In genomic region chr18:48888681-48889080, GRCh38 we compare ENCODE assay signal across 19 cellular contexts.
DNase-seq lines count a peak whose midpoint lies in the region; ATAC-seq and TF ChIP-seq lines count a peak whose summit lies in the region.
"Had no signal": no experiment of that assay in that cellular context is flagged by ENCODE, and none has a peak within 500 bp of the region (broad histone marks: within the 10 kb centered on the region; RNA-seq: fewer than 3 reads in every experiment).

No MANE protein-coding gene starts in this region.

- H3K79me2 ChIP-seq in neural progenitor cell (ENCODE audit: low read depth): no peaks in the 10 kb centered on the region

- H3K9me3 ChIP-seq in cardiac muscle cell (ENCODE audit: low read depth) (no peaks in the 10 kb centered on the region), right cardiac atrium (ENCODE audit: control insufficient read depth, low read length) (no peaks in the 10 kb centered on the region), neural progenitor cell (ENCODE audit: low read depth) (no peaks in the 10 kb centered on the region), tibial artery (no peaks in the 10 kb centered on the region)
- H3K9me3 ChIP-seq: BLaER1 treated with 17β-estradiol and CSF1 and Interleukin-3, amounts not matched to agents 10 nM and 100 nM had no signal

- H3K27ac ChIP-seq in cardiac muscle cell: peak overlapping the region; percentile 34
- H3K27ac ChIP-seq in right cardiac atrium (ENCODE audit: low read length): no peak overlapping the region
- no peak overlapping the region for H3K27ac ChIP-seq in neural progenitor cell
- peak overlapping the region; percentile 52 to 72 for H3K27ac ChIP-seq in tibial artery
- H3K27ac ChIP-seq: BLaER1 treated with 17β-estradiol and CSF1 and Interleukin-3, amounts not matched to agents 10 nM and 100 nM; PC-9 had no signal

- H3K4me1 ChIP-seq in cardiac muscle cell (ENCODE audit: low read depth) (peaks cover 22% of the 10 kb centered on the region), right cardiac atrium (ENCODE audit: control insufficient read depth, insufficient read depth, low read length) (no peaks in the 10 kb centered on the region), neural progenitor cell (peaks cover 26% of the 10 kb centered on the region), tibial artery (peaks cover 0 to 61% (median 32%) of the 10 kb centered on the region in 4 donors)

- H3F3A ChIP-seq in neural progenitor cell (ENCODE audit: low read depth): peaks cover 4% of the 10 kb centered on the region

- H3K4me3 Mint-ChIP-seq in chondrocyte (ENCODE audit: unreplicated experiment): no peak overlapping the region
- no peak overlapping the region for H3K4me3 Mint-ChIP-seq in neural progenitor cell
- H3K4me3 Mint-ChIP-seq: CD8-positive, alpha-beta T cell had no signal

- H3K9me3 Mint-ChIP-seq in chondrocyte (ENCODE audit: low read depth) (no peaks in the 10 kb centered on the region), neural progenitor cell (no peaks in the 10 kb centered on the region)
- H3K9me3 Mint-ChIP-seq: CD8-positive, alpha-beta T cell had no signal

- H3K4me3 ChIP-seq in cardiac muscle cell: no peak overlapping the region
- H3K4me3 ChIP-seq in right cardiac atrium (ENCODE audit: low read length): no peak overlapping the region
- no peak overlapping the region for H3K4me3 ChIP-seq in neural progenitor cell
- H3K4me3 ChIP-seq in tibial artery: no peak overlapping the region
- H3K4me3 ChIP-seq: BLaER1 treated with 17β-estradiol and CSF1 and Interleukin-3, amounts not matched to agents 10 nM and 100 nM; PC-9 had no signal

- H3K4me1 Mint-ChIP-seq in chondrocyte (ENCODE audit: low read depth) (peaks cover 61% of the 10 kb centered on the region), neural progenitor cell (peaks cover 62% of the 10 kb centered on the region)

- H3K27me3 Mint-ChIP-seq in chondrocyte (ENCODE audit: low read depth) (no peaks in the 10 kb centered on the region), neural progenitor cell (ENCODE audit: insufficient read depth, low read depth) (peaks cover 14% of the 10 kb centered on the region)

- intact Hi-C loops in right cardiac atrium (cut with DNase I) (no loop called here), tibial artery (cut with DNase I; ENCODE audit: low total_unique reads) (no loop called here)

- no peak overlapping the region for H2AFZ ChIP-seq in neural progenitor cell (replicated peaks)
- H2AFZ ChIP-seq: PC-9 had no signal

- H3K27me3 ChIP-seq in cardiac muscle cell (no peaks in the 10 kb centered on the region), right cardiac atrium (ENCODE audit: control insufficient read depth, insufficient read depth) (no peaks in the 10 kb centered on the region), neural progenitor cell (no peaks in the 10 kb centered on the region), tibial artery (no peaks in the 10 kb centered on the region)
- H3K27me3 ChIP-seq: BLaER1 treated with 17β-estradiol and CSF1 and Interleukin-3, amounts not matched to agents 10 nM and 100 nM had no signal

- H3K36me3 ChIP-seq in cardiac muscle cell (no peaks in the 10 kb centered on the region), neural progenitor cell (no peaks in the 10 kb centered on the region), tibial artery (no peaks in the 10 kb centered on the region)
- H3K36me3 ChIP-seq: BLaER1 treated with 17β-estradiol and CSF1 and Interleukin-3, amounts not matched to agents 10 nM and 100 nM had no signal

- no peak for ATAC-seq in right cardiac atrium
- no peak for ATAC-seq in GM18858 (IDR thresholded peaks at IDR 0.05; ENCODE audit: unreplicated experiment)
- ATAC-seq: CD8-positive, alpha-beta T cell had no signal

- no peak overlapping the region for H3K4me2 ChIP-seq in neural progenitor cell
- H3K4me2 ChIP-seq: PC-9 had no signal

- H3K27ac Mint-ChIP-seq in chondrocyte (ENCODE audit: unreplicated experiment) (no peak overlapping the region), neural progenitor cell (peak overlapping the region; percentile 74)
- H3K27ac Mint-ChIP-seq: CD8-positive, alpha-beta T cell had no signal

- H3K36me3 Mint-ChIP-seq in chondrocyte (ENCODE audit: low read depth) (no peaks in the 10 kb centered on the region), neural progenitor cell (no peaks in the 10 kb centered on the region)
- H3K36me3 Mint-ChIP-seq: CD8-positive, alpha-beta T cell had no signal

- WGBS in right cardiac atrium: 93% methylated on average over 6 of the region's 6 CpGs

- H4K20me1 ChIP-seq in neural progenitor cell (ENCODE audit: low read depth): no peaks in the 10 kb centered on the region
- H4K20me1 ChIP-seq: BLaER1 treated with 17β-estradiol and CSF1 and Interleukin-3, amounts not matched to agents 10 nM and 100 nM had no signal

- DNase-seq in cardiac muscle cell (ENCODE audit: low read depth in 1 of 2, low spot score in 1 of 2) (no peak), right cardiac atrium (no peak), chondrocyte (ENCODE audit: low spot score) (peak; percentile 44), neural progenitor cell (ENCODE audit: low spot score) (no peak), tibial artery (peak in 1 of 2 donors; percentile 55), kidney glomerular epithelial cell (lab: John Stamatoyannopoulos, UW) (no peak)
- DNase-seq in stimulated activated CD4-positive, alpha-beta T cell treated with anti-CD3 and anti-CD28 coated beads, Interleukin-15, amount 100 ng/mL, for 24 hours: no peak
- DNase-seq: Calu3; CD8-positive, alpha-beta T cell; GF-D8; HCEC 1CT; MM.1S; NCI-H1092; NCI-H1436 treated with DMSO at 0.1 percent for 48 hours; NCI-H2029 treated with DMSO at 0.1 percent for 48 hours; NCI-H526; PC-9 had no signal

- TF ChIP-seq CTCF in cardiac muscle cell (IDR thresholded peaks at IDR 0.05; ENCODE audit: low read depth, low read length) (no peak), chondrocyte (IDR thresholded peaks at IDR 0.05) (no peak), neural progenitor cell (IDR thresholded peaks at IDR 0.05) (no peak), tibial artery (IDR thresholded peaks at IDR 0.05) (no peak)

- no peak overlapping the region for H3K9ac ChIP-seq in neural progenitor cell

Comparison
In these comparisons a context has a peak if more than half of its experiments do, and no peak if none do; other contexts are left out.
1. H3K27ac ChIP-seq: peak in cardiac muscle cell (single experiment) and tibial artery (2 of 2); none in right cardiac atrium (single experiment) and neural progenitor cell (single experiment).